In the genomic region with DNA sequence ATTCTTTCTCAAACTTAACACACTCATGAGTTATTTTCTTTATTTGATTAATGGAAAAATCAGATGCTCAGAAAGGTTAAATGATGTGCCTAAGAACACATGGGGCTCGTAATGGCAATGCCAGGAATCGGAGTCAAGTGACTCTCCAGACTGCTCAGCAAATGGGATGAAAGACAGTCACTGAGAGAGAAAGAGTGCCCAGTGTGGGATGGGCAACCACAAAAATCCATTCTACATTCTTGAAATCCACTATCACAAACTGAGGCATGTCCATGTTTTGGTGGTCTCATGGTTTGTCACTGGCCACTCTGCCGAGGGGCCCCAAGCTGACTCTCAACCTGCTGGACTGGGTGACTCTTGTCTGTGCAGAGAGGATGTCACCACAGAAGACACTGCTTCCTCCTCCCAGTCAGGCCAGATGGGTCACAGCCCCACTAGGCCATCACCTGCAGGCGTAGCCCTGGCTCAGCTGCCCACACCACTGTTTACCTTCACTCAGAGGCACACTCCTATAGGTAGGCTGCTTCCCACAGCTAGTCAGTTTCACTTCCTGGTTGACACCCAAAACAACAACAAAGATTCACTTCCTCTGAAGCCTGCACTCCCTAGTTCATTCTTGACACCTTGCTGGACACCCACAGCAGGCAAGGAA, we compare ENCODE assay signal across 8 cellular contexts. TPM values are rescaled to one million over a fixed set of nuclear protein-coding genes. Genes with fewer than 3 reads are reported as not detected.
DNase-seq lines count a peak whose midpoint lies in the region; ATAC-seq and TF ChIP-seq lines count a peak whose summit lies in the region.

No MANE protein-coding gene starts in this region.

- DNase-seq in DND-41 (no peak), GM23248 (peak; percentile 50), PC-3 (peak; percentile 57), left lung (no peak), Right ventricle myocardium inferior (ENCODE audit: missing footprints) (no peak), T1000 (lab: John Stamatoyannopoulos, UW) (no peak), KG1 (lab: John Stamatoyannopoulos, UW) (no peak), AG08396 (ENCODE audit: low spot score) (no peak)

- H3K4me3 ChIP-seq in DND-41 (ENCODE audit: low read depth in 1 of 2, low read length in 2 of 2) = no peak overlapping the region
- H3K4me3 ChIP-seq in GM23248 = no peak overlapping the region
- peak overlapping the region; percentile 30; the same call in 1 of the 2 replicates for H3K4me3 ChIP-seq in PC-3 (ENCODE audit: low read length)
- H3K4me3 ChIP-seq in left lung = no peak overlapping the region

- peaks cover 74% of the 10 kb centered on the region for H3K36me3 ChIP-seq in DND-41 (ENCODE audit: insufficient read depth, low read length)
- H3K36me3 ChIP-seq in GM23248 (ENCODE audit: low read depth) = no peaks in the 10 kb centered on the region
- no peaks in the 10 kb centered on the region; the same call in 1 of the 2 replicates for H3K36me3 ChIP-seq in PC-3 (ENCODE audit: low read depth, low read length)
- peaks cover 0 to 30% of the 10 kb centered on the region in 2 donors for H3K36me3 ChIP-seq in left lung

- H3K27ac ChIP-seq in DND-41 (ENCODE audit: low read length) = no peak overlapping the region
- peak overlapping the region; percentile 7; the same call in 1 of the 2 replicates for H3K27ac ChIP-seq in GM23248
- H3K27ac ChIP-seq in PC-3 (ENCODE audit: low read length) = peak overlapping the region; percentile 59
- H3K27ac ChIP-seq in left lung = no peak overlapping the region

- H3K9me3 ChIP-seq in DND-41 (ENCODE audit: insufficient read depth, low read length, severe bottlenecking) = no peaks in the 10 kb centered on the region
- H3K9me3 ChIP-seq in GM23248 (ENCODE audit: low read depth) = no peaks in the 10 kb centered on the region
- H3K9me3 ChIP-seq in PC-3 (ENCODE audit: low read length) = no peaks in the 10 kb centered on the region
- no peaks in the 10 kb centered on the region for H3K9me3 ChIP-seq in left lung

- intact Hi-C loops in PC-3 (cut with micrococcal nuclease) (loop anchor here (1.0 kb wide), 4 partner anchors 96 to 189 kb away; partner anchors contain the start of gene TP53INP2), left lung (cut with DNase I) (no loop called here), Right ventricle myocardium inferior (cut with DNase I) (loop anchor here (1.0 to 5.0 kb wide), 4 partner anchors 49 to 189 kb away; partner anchors contain the start of gene TP53INP2)

- H3K4me1 ChIP-seq in DND-41 (ENCODE audit: insufficient read depth, low read length) (no peaks in the 10 kb centered on the region), GM23248 (ENCODE audit: insufficient read depth) (peaks cover 39% of the 10 kb centered on the region), PC-3 (ENCODE audit: insufficient read depth, low read length) (peaks cover 37% of the 10 kb centered on the region), left lung (peaks cover 0 to 30% of the 10 kb centered on the region in 2 donors)

- 72 to 79% methylated on average over 4 of the region's 4 CpGs for WGBS in GM23248 (ENCODE audit: low coverage in 1 of 2, low lambda C conversion rate in 2 of 2, missing lambda C conversion rate in 2 of 2), 2 experiments

- H3K4me2 ChIP-seq in DND-41 (ENCODE audit: insufficient read depth, low read length) = no peak overlapping the region
- H3K4me2 ChIP-seq in GM23248 (ENCODE audit: unreplicated experiment) = no peak overlapping the region
- H3K4me2 ChIP-seq in PC-3 (ENCODE audit: low read length) = peak overlapping the region; percentile 56

- CTCF ChIA-PET in PC-3 (lab: Charles Lee) = interaction anchor here (1.2 to 2.8 kb wide), 5 partner anchors 109 to 190 kb away, joined by 4 to 37 read pairs (median 7); no protein-coding TSS in a partner anchor

- POLR2A ChIA-PET in PC-3 (lab: Charles Lee; ENCODE audit: unreplicated experiment) = interaction anchor here (0.6 kb wide), 2 partner anchors 13 to 44 kb away, joined by 4 to 5 read pairs; no protein-coding TSS in a partner anchor

- H4K20me1 ChIP-seq in DND-41 (ENCODE audit: insufficient read depth, low read length) = no peaks in the 10 kb centered on the region
- H4K20me1 ChIP-seq in GM23248 (ENCODE audit: insufficient read depth) = no peaks in the 10 kb centered on the region
- H4K20me1 ChIP-seq in PC-3 (ENCODE audit: low read length) = no peaks in the 10 kb centered on the region

- H3K27me3 ChIP-seq in DND-41 (ENCODE audit: insufficient read depth, low read length, poor library complexity) (no peaks in the 10 kb centered on the region), GM23248 (replicated peaks; ENCODE audit: insufficient read depth) (no peaks in the 10 kb centered on the region), PC-3 (ENCODE audit: low read length) (no peaks in the 10 kb centered on the region), left lung (no peaks in the 10 kb centered on the region)

- in situ Hi-C loops in GM23248 (cut with MboI) = no loop called here

- ATAC-seq in DND-41 (ENCODE audit: insufficient read depth, low read depth) (peak; percentile 39; the same call in 1 of the 3 replicates), PC-3 (peak; percentile 62), left lung (peak; percentile 39), Right ventricle myocardium inferior (no peak)

- no peak overlapping the region for H2AFZ ChIP-seq in DND-41 (ENCODE audit: low read depth, low read length)
- H2AFZ ChIP-seq in GM23248 = no peak overlapping the region
- peak overlapping the region; percentile 14; the same call in 1 of the 2 replicates for H2AFZ ChIP-seq in PC-3 (ENCODE audit: low read length)

- H3K9ac ChIP-seq in DND-41 (ENCODE audit: low read depth, low read length) = no peak overlapping the region
- H3K9ac ChIP-seq in GM23248 = no peak overlapping the region
- H3K9ac ChIP-seq in PC-3 (ENCODE audit: low read length) = 0 out of 2 replicates have a peak overlapping the region, but pooled peaks have one; percentile 4

- H3K9me2 ChIP-seq in GM23248 (ENCODE audit: insufficient read depth) (no peaks in the 10 kb centered on the region), PC-3 (replicated peaks; ENCODE audit: low read length) (no peaks in the 10 kb centered on the region)

- TF ChIP-seq CTCF in DND-41 (IDR thresholded peaks at IDR 0.05; ENCODE audit: borderline replicate concordance, extremely low read depth, low read length, poor library complexity, severe bottlenecking) (no peak), PC-3 (conservative IDR thresholded peaks at IDR 0.05; ENCODE audit: low read depth, low read length) (no peak), left lung (IDR thresholded peaks at IDR 0.05) (no peak)

- no TSS peak for BruUV-seq in PC-3 (replicated peaks; lab: Mats Ljungman, UMichigan)

- H3F3A ChIP-seq in GM23248 (ENCODE audit: insufficient read depth) (peaks cover 7% of the 10 kb centered on the region), PC-3 (ENCODE audit: low read length, unreplicated experiment) (peaks cover 6% of the 10 kb centered on the region)

- H3K79me2 ChIP-seq in DND-41 (ENCODE audit: insufficient read depth, low read length) = no peaks in the 10 kb centered on the region
- H3K79me2 ChIP-seq in GM23248 (ENCODE audit: insufficient read depth) = no peaks in the 10 kb centered on the region
- no peaks in the 10 kb centered on the region for H3K79me2 ChIP-seq in PC-3 (ENCODE audit: low read length)

RNA-seq across cellular contexts. Expression of gene MAP1LC3A, which starts 21.5 kb away (rescaled TPM):
- 69.8 and 80.3 TPM in 2 replicates for total RNA-seq in GM23248 (2014; rRNA removed; shearing (Covaris generic))
- polyA plus RNA-seq in GM23248 (2016; fragmentation: Nextera tagmentation; extraction: Ambion mirVana) = 82.5 and 83.1 TPM in 2 replicates
- 0.22 and 2.7 TPM in 2 replicates for total RNA-seq in PC-3 (2014; rRNA removed)
- 10 to 100 TPM; 17.4 to 68.8 TPM for total RNA-seq in left lung
- total RNA-seq in Right ventricle myocardium inferior = 112 TPM

Comparison
In these comparisons a context has a peak if more than half of its experiments do, and no peak if none do; other contexts are left out.
1. DNase-seq: peak in GM23248 (single experiment) and PC-3 (single experiment); none in DND-41 (single experiment), left lung (0 of 2), Right ventricle myocardium inferior (single experiment), T1000 (single experiment), KG1 (single experiment) and AG08396 (single experiment).
2. H3K27ac ChIP-seq: peak in GM23248 (single experiment) and PC-3 (single experiment); none in DND-41 (single experiment) and left lung (0 of 2).
3. intact Hi-C loops: an anchor here in PC-3 (1.0 kb wide) and Right ventricle myocardium inferior (1.0 to 5.0 kb wide); none called in left lung.